Comparison of ENCODE assay signal across 13 cellular contexts in the genomic region with DNA sequence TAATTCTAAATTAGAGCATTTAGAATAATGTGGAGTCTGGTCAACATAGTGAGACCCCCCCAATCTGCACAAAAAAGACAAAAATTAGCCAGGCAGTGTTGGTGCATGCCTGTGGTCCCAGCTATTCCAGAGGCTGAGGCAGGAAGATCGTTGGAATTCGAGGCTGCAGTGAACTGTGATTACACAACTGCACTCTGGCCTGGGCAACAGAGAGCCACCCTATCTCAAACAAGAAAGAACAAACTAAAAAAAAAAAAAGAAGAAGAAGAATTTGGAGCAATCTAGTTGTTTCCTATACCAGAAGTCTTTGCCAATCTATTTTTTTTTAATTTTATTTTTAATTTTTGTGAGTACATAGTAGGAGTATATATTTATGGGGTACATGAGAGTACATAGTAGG. TPM values are rescaled to one million over a fixed set of nuclear protein-coding genes. Genes with fewer than 3 reads are reported as not detected.
"Had no signal": no experiment of that assay in that cellular context is flagged by ENCODE, and none has a peak within 500 bp of the region (broad histone marks: within the 10 kb centered on the region; RNA-seq: fewer than 3 reads in every experiment).

No MANE protein-coding gene starts in this region.

- ATAC-seq: activated naive CD8-positive, alpha-beta T cell treated with anti-CD3 and anti-CD28 coated beads, Interleukin-2, amount 50 U/mL, for 24 hours; naive thymus-derived CD8-positive, alpha-beta T cell; right cardiac atrium had no signal

- H3K27me3 Mint-ChIP-seq: activated naive CD8-positive, alpha-beta T cell treated with anti-CD3 and anti-CD28 coated beads, Interleukin-2, amount 50 U/mL, for 24 hours; naive thymus-derived CD8-positive, alpha-beta T cell had no signal

- H3K27ac ChIP-seq: ascending aorta, epithelial cell of prostate, stomach had no signal

- DNase-seq: activated CD4-positive, alpha-beta T cell treated with anti-CD3 and anti-CD28 coated beads, Interleukin-2, amount 50 U/mL, for 1 hour; activated naive CD4-positive, alpha-beta T cell treated with anti-CD3 and anti-CD28 coated beads for 36 hours; activated naive CD8-positive, alpha-beta T cell treated with anti-CD3 and anti-CD28 coated beads, Interleukin-2, amount 50 U/mL, for 24 hours; activated T-cell treated with anti-CD3 and anti-CD28 coated beads for 4 hours; islet precursor cell; mammary epithelial cell; naive thymus-derived CD8-positive, alpha-beta T cell; right cardiac atrium; stomach had no signal

- H3K27ac Mint-ChIP-seq: activated naive CD4-positive, alpha-beta T cell treated with anti-CD3 and anti-CD28 coated beads for 36 hours; activated naive CD8-positive, alpha-beta T cell treated with anti-CD3 and anti-CD28 coated beads, Interleukin-2, amount 50 U/mL, for 24 hours; activated T-helper 2 cell treated with anti-CD3 and anti-CD28 coated beads, Interferon-gamma antibody, Interleukin-2, Interleukin-4, amounts not matched to agents 10 μg/mL and 5 μg/mL and 100 μg/mL, durations not matched to agents 14 hours and 24 hours and 36 hours had no signal

- H3K27me3 ChIP-seq: ascending aorta, spleen had no signal

- H3K9me3 Mint-ChIP-seq: activated naive CD4-positive, alpha-beta T cell treated with anti-CD3 and anti-CD28 coated beads for 36 hours; activated naive CD8-positive, alpha-beta T cell treated with anti-CD3 and anti-CD28 coated beads, Interleukin-2, amount 50 U/mL, for 24 hours; activated T-helper 2 cell treated with anti-CD3 and anti-CD28 coated beads, Interferon-gamma antibody, Interleukin-2, Interleukin-4, amounts not matched to agents 10 μg/mL and 5 μg/mL and 100 μg/mL, durations not matched to agents 14 hours and 24 hours and 36 hours; naive thymus-derived CD8-positive, alpha-beta T cell had no signal

- H3K36me3 ChIP-seq: ascending aorta, stomach had no signal

- H3K4me3 ChIP-seq: ascending aorta, spleen, stomach had no signal

- H3K4me3 Mint-ChIP-seq: activated naive CD4-positive, alpha-beta T cell treated with anti-CD3 and anti-CD28 coated beads for 36 hours; activated naive CD8-positive, alpha-beta T cell treated with anti-CD3 and anti-CD28 coated beads, Interleukin-2, amount 50 U/mL, for 24 hours; naive thymus-derived CD8-positive, alpha-beta T cell had no signal

- H3K9me3 ChIP-seq: ascending aorta, spleen, stomach had no signal

- H3K36me3 Mint-ChIP-seq: naive thymus-derived CD8-positive, alpha-beta T cell had no signal

RNA-seq across cellular contexts. Expression of gene CETP, which starts 6.0 kb away (rescaled TPM):
- total RNA-seq: activated naive CD4-positive, alpha-beta T cell treated with anti-CD3 and anti-CD28 coated beads for 36 hours; activated T-helper 2 cell treated with anti-CD3 and anti-CD28 coated beads, Interferon-gamma antibody, Interleukin-2, Interleukin-4, amounts not matched to agents 10 μg/mL and 5 μg/mL and 100 μg/mL, durations not matched to agents 14 hours and 24 hours and 36 hours; ascending aorta; mammary epithelial cell had no signal
- polyA plus RNA-seq: mammary epithelial cell had no signal
